ENCODE assay signal across 1 cellular context in the genomic region with DNA sequence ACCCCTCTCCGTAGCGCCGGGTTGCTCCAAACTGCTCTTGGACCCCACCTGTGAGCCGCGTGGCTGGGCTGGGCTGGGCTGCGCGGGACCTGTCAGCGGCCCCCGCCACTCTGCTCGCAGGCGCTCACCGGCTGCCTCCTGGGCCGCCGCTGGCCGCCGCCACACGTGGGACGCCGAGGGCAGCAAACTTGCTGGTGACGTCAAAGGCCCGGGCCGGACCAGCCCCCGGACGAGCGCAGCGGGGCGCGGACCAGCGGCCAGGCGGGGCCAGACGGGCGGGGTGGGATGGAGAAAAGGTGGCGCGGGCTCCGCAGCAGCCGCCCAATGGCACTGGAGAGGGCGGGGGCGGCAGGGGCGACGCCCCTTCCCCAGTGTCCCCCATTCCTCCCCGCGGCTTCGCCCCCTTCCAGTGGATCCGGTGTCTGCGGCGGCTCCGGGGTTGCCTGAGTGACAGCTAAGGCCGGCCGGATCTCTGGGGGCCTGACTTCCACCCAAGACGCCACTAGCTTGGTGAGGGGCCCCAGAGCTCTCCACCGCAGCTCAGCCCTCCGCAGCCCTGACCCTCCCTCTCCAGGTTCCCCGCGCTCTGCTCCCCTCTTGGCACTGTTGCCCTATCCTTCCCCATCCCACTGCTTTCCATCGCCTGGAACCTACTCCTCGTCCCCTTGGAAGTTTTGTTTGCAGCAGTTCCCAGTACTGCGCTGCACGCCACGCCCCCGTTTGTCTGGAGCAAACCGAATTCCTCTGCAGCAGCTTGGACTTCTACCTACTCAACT.
TF ChIP-seq lines count a peak whose summit lies in the region.

A gene (minus strand): TSS at position 154 of the 776 bp plus-strand sequence. CDS start 800 bp downstream, outside the sequence.

TF ChIP-seq in H1, 55 proteins besides CTCF, POLR2A, EP300 and RAD21 (continued from another document):
- TF ChIP-seq KDM1A (IDR thresholded peaks at IDR 0.05; ENCODE audit: borderline replicate concordance, low read length) (peak; percentile 27; the same call in 1 of the 2 replicates), CTBP2 (IDR thresholded peaks at IDR 0.05; ENCODE audit: borderline replicate concordance, insufficient read depth, insufficient read length, low read length) (no peak), SP1 (IDR thresholded peaks at IDR 0.05; ENCODE audit: low read depth, low read length) (0 out of 2 replicates have a peak, but pooled peaks have one; percentile 8), SIN3A (conservative IDR thresholded peaks at IDR 0.05 in 1 of 2, IDR thresholded peaks at IDR 0.05 in 1 of 2; ENCODE audit: low read depth in 1 of 2, low read length in 2 of 2) (peak; percentile 29; a peak in 1 of 4 replicates), TEAD4 (IDR thresholded peaks at IDR 0.05; ENCODE audit: low read depth, low read length) (0 out of 2 replicates have a peak, but pooled peaks have one; percentile 21), KDM4A (IDR thresholded peaks at IDR 0.05; ENCODE audit: low read depth, low read length, severe bottlenecking) (peak; percentile 53), CEBPB (IDR thresholded peaks at IDR 0.05; ENCODE audit: low read depth, low read length) (no peak)
